Comparison of ENCODE assay signal across 21 cellular contexts in genomic region chr2:213084261-213084660, GRCh38.
"Had no signal": no experiment of that assay in that cellular context is flagged by ENCODE, and none has a peak within 500 bp of the region (broad histone marks: within the 10 kb centered on the region; RNA-seq: fewer than 3 reads in every experiment).

No MANE protein-coding gene starts in this region.

- H3K4me1 Mint-ChIP-seq: activated naive CD4-positive, alpha-beta T cell treated with anti-CD3 and anti-CD28 coated beads, Interleukin-2, amount 50 U/mL, for 24 hours had no signal

- H3K4me3 Mint-ChIP-seq: activated CD8-positive, alpha-beta T cell treated with anti-CD3 and anti-CD28 coated beads, Interleukin-2, amount 10 ng/mL, durations not matched to agents 7 days and 5 days; activated naive CD4-positive, alpha-beta T cell treated with anti-CD3 and anti-CD28 coated beads, Interleukin-2, amount 50 U/mL, for 24 hours; T-helper 1 cell treated with Interleukin-12 subunit alpha and Interleukin-12 subunit beta and Interleukin-4 antibody, amounts not matched to agents 30 μg/mL and 1 μg/mL, for 36 hours; WTC11 had no signal

- H3K27ac Mint-ChIP-seq: activated CD8-positive, alpha-beta T cell treated with anti-CD3 and anti-CD28 coated beads, Interleukin-2, amount 10 ng/mL, durations not matched to agents 7 days and 5 days; activated naive CD4-positive, alpha-beta T cell treated with anti-CD3 and anti-CD28 coated beads, Interleukin-2, amount 50 U/mL, for 24 hours; T-helper 1 cell treated with Interleukin-12 subunit alpha and Interleukin-12 subunit beta and Interleukin-4 antibody, amounts not matched to agents 30 μg/mL and 1 μg/mL, for 36 hours; WTC11 had no signal

- H3K36me3 Mint-ChIP-seq: activated naive CD4-positive, alpha-beta T cell treated with anti-CD3 and anti-CD28 coated beads, Interleukin-2, amount 50 U/mL, for 24 hours; WTC11 had no signal

- H3K27me3 ChIP-seq: body of pancreas, Peyer's patch had no signal

- H3K4me3 ChIP-seq: body of pancreas, Peyer's patch had no signal

- H3K9me3 Mint-ChIP-seq: T-helper 1 cell treated with Interleukin-12 subunit alpha and Interleukin-12 subunit beta and Interleukin-4 antibody, amounts not matched to agents 30 μg/mL and 1 μg/mL, for 36 hours; WTC11 had no signal

- H3K27me3 Mint-ChIP-seq: activated naive CD4-positive, alpha-beta T cell treated with anti-CD3 and anti-CD28 coated beads, Interleukin-2, amount 50 U/mL, for 24 hours had no signal

- H3K27ac ChIP-seq: body of pancreas, Peyer's patch, RWPE1 had no signal

- H3K36me3 ChIP-seq: Peyer's patch had no signal

- H3K9me3 ChIP-seq: body of pancreas, Peyer's patch had no signal

- H3K4me1 ChIP-seq: Peyer's patch had no signal

- ATAC-seq: activated CD8-positive, alpha-beta T cell treated with anti-CD3 and anti-CD28 coated beads, Interleukin-2, amount 10 ng/mL, durations not matched to agents 7 days and 5 days; body of pancreas; WTC11 had no signal

- DNase-seq: activated CD4-positive, alpha-beta T cell treated with anti-CD3 and anti-CD28 coated beads for 48 hours; activated CD4-positive, alpha-beta T cell treated with anti-CD3 and anti-CD28 coated beads, Interleukin-2, amount 50 U/mL, for 4 hours; activated CD4-positive, CD25-positive, alpha-beta regulatory T cell treated with anti-CD3 and anti-CD28 coated beads, Interleukin-2, amount 50 U/mL, for 72 hours; activated CD8-positive, alpha-beta memory T cell treated with anti-CD3 and anti-CD28 coated beads, Interleukin-2, amount 50 U/mL, for 48 hours; activated CD8-positive, alpha-beta T cell treated with anti-CD3 and anti-CD28 coated beads, Interleukin-2, amount 10 ng/mL, durations not matched to agents 7 days and 5 days; activated naive CD4-positive, alpha-beta T cell; activated T-cell treated with anti-CD3 and anti-CD28 coated beads, Interleukin-2, amount 50 U/mL, for 1 hour; aorta; body of pancreas; central memory CD4-positive, alpha-beta T cell; NCI-H1105 treated with DMSO at 0.1 percent for 48 hours; NCI-H1436 treated with DMSO at 0.1 percent for 48 hours; NCI-H187; NCI-H2081; NCI-H524; Peyer's patch; SHP77 had no signal
